Comparison of ENCODE assay signal across 8 cellular contexts in genomic region chr3:119323401-119324107, GRCh38. TPM values are rescaled to one million over a fixed set of nuclear protein-coding genes. Genes with fewer than 3 reads are reported as not detected.
A peak's percentile ranks its signal among the peaks of the same experiment; 100 is the strongest.
DNase-seq lines count a peak whose midpoint lies in the region; ATAC-seq and TF ChIP-seq lines count a peak whose summit lies in the region.

No MANE protein-coding gene starts in this region.

- peaks cover 10 to 44% (median 23%) of the 10 kb centered on the region in 4 donors for H3K4me1 Mint-ChIP-seq in CD4-positive, CD25-positive, alpha-beta regulatory T cell

- peaks cover 20% of the 10 kb centered on the region for H3K4me1 ChIP-seq in CD4-positive, CD25-positive, alpha-beta regulatory T cell (ENCODE audit: control insufficient read depth, insufficient read depth, low read length, poor library complexity, severe bottlenecking)

- H3K27ac ChIP-seq in CD4-positive, CD25-positive, alpha-beta regulatory T cell (ENCODE audit: insufficient read depth, low read length, poor library complexity, severe bottlenecking), result peak overlapping the region; percentile 93
- H3K27ac ChIP-seq in VCaP, result peak overlapping the region; percentile 98

- no peaks in the 10 kb centered on the region for H3K36me3 ChIP-seq in CD4-positive, CD25-positive, alpha-beta regulatory T cell (ENCODE audit: control insufficient read depth, insufficient read depth, low read length)

- no peaks in the 10 kb centered on the region for H3K9me3 Mint-ChIP-seq in CD4-positive, CD25-positive, alpha-beta regulatory T cell

- peaks cover 4% of the 10 kb centered on the region for H3K36me3 Mint-ChIP-seq in CD4-positive, CD25-positive, alpha-beta regulatory T cell

- TF ChIP-seq CTCF in VCaP (conservative IDR thresholded peaks at IDR 0.05) (no peak), epithelial cell of proximal tubule (conservative IDR thresholded peaks at IDR 0.05; ENCODE audit: low read depth, low read length) (no peak), GM10248 (IDR thresholded peaks at IDR 0.05; ENCODE audit: control extremely low read depth, extremely low read depth, low read depth, missing control alignments) (no peak)

- H3K4me3 ChIP-seq in CD4-positive, CD25-positive, alpha-beta regulatory T cell (ENCODE audit: low read depth, low read length), result peak overlapping the region; percentile 87
- H3K4me3 ChIP-seq in epithelial cell of proximal tubule (ENCODE audit: low read depth, low read length), result peak overlapping the region; percentile 68

- peaks cover 4% of the 10 kb centered on the region for H3K27me3 Mint-ChIP-seq in CD4-positive, CD25-positive, alpha-beta regulatory T cell

- CTCF ChIA-PET in GM10248 (lab: Yijun Ruan, JAX), result interaction anchor here (0.9 to 2.3 kb wide), 5 partner anchors 20 to 75 kb away, joined by 3 to 9 read pairs (median 6); partner anchors contain the start of gene ARHGAP31

- POLR2A ChIA-PET in GM10248 (lab: Yijun Ruan, JAX), result interaction anchor here (1.0 kb wide), 1 partner anchor 83 kb away, joined by 3 read pairs; the partner anchor contains the start of gene B4GALT4

- peak; percentile 61 to 65 for ATAC-seq in CD4-positive, CD25-positive, alpha-beta regulatory T cell (ENCODE audit: low read depth in 2 of 2)
- ATAC-seq in GM19452 (IDR thresholded peaks at IDR 0.05; ENCODE audit: unreplicated experiment) (peak; percentile 32), HG03520 (IDR thresholded peaks at IDR 0.05; ENCODE audit: unreplicated experiment) (peak; percentile 20)

- DNase-seq in CD4-positive, CD25-positive, alpha-beta regulatory T cell, result peak; percentile 51 to 85 (median 78)
- DNase-seq in epithelial cell of proximal tubule (ENCODE audit: low read depth), result no peak
- DNase-seq in pons (ENCODE audit: low spot score), result peak; percentile 12
- DNase-seq in NCI-H1436 (lab: John Stamatoyannopoulos, UW), result no peak
- no peak for DNase-seq in GM10248 (ENCODE audit: extremely low spot score)

- no peaks in the 10 kb centered on the region for H3K9me3 ChIP-seq in CD4-positive, CD25-positive, alpha-beta regulatory T cell (ENCODE audit: control insufficient read depth in 2 of 2, low read length in 2 of 2)

- H3K27me3 ChIP-seq in CD4-positive, CD25-positive, alpha-beta regulatory T cell (ENCODE audit: control insufficient read depth, insufficient read depth, low read length), result no peaks in the 10 kb centered on the region

- peak overlapping the region; percentile 96 to 99 (median 97) for H3K27ac Mint-ChIP-seq in CD4-positive, CD25-positive, alpha-beta regulatory T cell

- peak overlapping the region; percentile 92 to 94 (median 92) for H3K4me3 Mint-ChIP-seq in CD4-positive, CD25-positive, alpha-beta regulatory T cell

RNA-seq across cellular contexts. Expression of gene ARHGAP31, which starts 29.4 kb away (rescaled TPM):
- total RNA-seq in CD4-positive, CD25-positive, alpha-beta regulatory T cell, result 13.6 TPM
- polyA plus RNA-seq in CD4-positive, CD25-positive, alpha-beta regulatory T cell, result 1 to 10 TPM; 2.6 to 5.1 (median 4.1) TPM
- total RNA-seq in epithelial cell of proximal tubule, result 3.8 and 5.1 TPM in 2 replicates

Comparison
In these comparisons a context has a peak if more than half of its experiments do, and no peak if none do; other contexts are left out.
1. DNase-seq: peak in CD4-positive, CD25-positive, alpha-beta regulatory T cell (3 of 3) and pons (single experiment); none in epithelial cell of proximal tubule (single experiment), NCI-H1436 (single experiment) and GM10248 (single experiment).
2. Peak in every context shown above with its lines, with median percentiles within 50 percentile points of each other: ATAC-seq.